ENCODE assay signal across 20 cellular contexts in genomic region chr17:55842405-55843158, GRCh38.
"Had no signal": no experiment of that assay in that cellular context is flagged by ENCODE, and none has a peak within 500 bp of the region (broad histone marks: within the 10 kb centered on the region; RNA-seq: fewer than 3 reads in every experiment).

No MANE protein-coding gene starts in this region.

- DNase-seq: colonic mucosa; dermis blood vessel endothelial cell; esophagus squamous epithelium; foreskin melanocyte; heart right ventricle; hypothalamus; kidney glomerular epithelial cell; mesendoderm; naive B cell; occipital lobe; pancreas; sigmoid colon; stimulated activated CD4-positive, alpha-beta T cell treated with anti-CD3 and anti-CD28 coated beads, Interleukin-2, amount 100 ng/mL, for 48 hours; stimulated activated naive CD4-positive, alpha-beta T cell treated with Interleukin-2 at 50 U/mL for 16 hours; tibial artery; upper lobe of left lung; uterus had no signal

- H3K4me3 ChIP-seq: colonic mucosa, esophagus squamous epithelium, heart right ventricle, pancreas, sigmoid colon, smooth muscle cell, suprapubic skin, tibial artery, upper lobe of left lung, uterus had no signal

- H3K4me1 ChIP-seq: colonic mucosa, pancreas, uterus had no signal

- H3K9me3 ChIP-seq: colonic mucosa, esophagus squamous epithelium, heart right ventricle, pancreas, sigmoid colon, suprapubic skin, tibial artery, upper lobe of left lung, uterus had no signal

- H3K27ac ChIP-seq: colonic mucosa, heart right ventricle, pancreas, sigmoid colon, suprapubic skin, tibial artery, upper lobe of left lung, uterus had no signal

- H3K27me3 ChIP-seq: colonic mucosa, heart right ventricle, pancreas, sigmoid colon, tibial artery, upper lobe of left lung, uterus had no signal

- ATAC-seq: heart right ventricle, pancreas had no signal

- H3K36me3 ChIP-seq: colonic mucosa, esophagus squamous epithelium, heart right ventricle, pancreas, sigmoid colon, suprapubic skin, tibial artery, upper lobe of left lung, uterus had no signal

- H3K4me2 ChIP-seq: smooth muscle cell had no signal

- FAIRE-seq: islet of Langerhans, pancreas had no signal
